ENCODE assay signal across 30 cellular contexts in the genomic region with DNA sequence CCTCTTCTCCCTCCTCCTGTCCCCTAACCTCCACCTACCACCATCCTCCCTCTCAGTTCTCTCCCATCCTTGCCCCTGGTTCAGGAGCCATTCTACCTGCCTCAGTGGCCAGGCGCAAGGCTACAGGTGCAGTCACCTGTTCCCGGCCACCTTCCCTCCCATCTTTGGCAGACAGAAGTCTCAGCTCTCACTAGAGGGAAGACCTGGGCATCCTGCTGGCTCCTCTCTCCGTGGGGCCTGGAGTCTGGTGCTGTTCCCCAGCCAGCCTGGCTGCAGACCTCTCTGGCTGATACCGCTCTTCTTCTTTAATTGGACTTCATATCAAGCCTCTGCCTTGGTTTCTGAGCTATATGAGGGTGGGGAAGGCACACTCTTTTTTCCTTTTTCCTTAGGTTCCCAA. TPM values are rescaled to one million over a fixed set of nuclear protein-coding genes. Genes with fewer than 3 reads are reported as not detected.
"Had no signal": no experiment of that assay in that cellular context is flagged by ENCODE, and none has a peak within 500 bp of the region (broad histone marks: within the 10 kb centered on the region; RNA-seq: fewer than 3 reads in every experiment).

No MANE protein-coding gene starts in this region.

- H3K27me3 ChIP-seq: colonic mucosa, gastrocnemius medialis, hepatocyte, left lung, neutrophil, right atrium auricular region, transverse colon, vagina had no signal

- H3K4me1 ChIP-seq: colonic mucosa, gastrocnemius medialis, left lung, parathyroid adenoma, prostate gland, right atrium auricular region, transverse colon, vagina had no signal

- H2AFZ ChIP-seq: hepatocyte, parathyroid adenoma had no signal

- H3K9ac ChIP-seq: parathyroid adenoma had no signal

- H3K9me3 ChIP-seq: colonic mucosa, gastrocnemius medialis, left lung, neutrophil, prostate gland, right atrium auricular region, suprapubic skin, transverse colon, vagina had no signal

- H3K36me3 ChIP-seq: colonic mucosa, gastrocnemius medialis, left lung, neutrophil, prostate gland, right atrium auricular region, suprapubic skin, transverse colon, vagina had no signal

- H3K27ac Mint-ChIP-seq: dendritic cell treated with granulocyte-macrophage colony-stimulating factor and Interleukin-4, amounts not matched to agents 40 ng/mL and 50 ng/mL, for 4 days; endodermal cell; naive thymus-derived CD4-positive, alpha-beta T cell; nephron; stimulated activated naive CD8-positive, alpha-beta T cell treated with anti-CD3 and anti-CD28 coated beads, Interleukin-15, amount 100 ng/mL, for 72 hours had no signal

- H3K36me3 Mint-ChIP-seq: naive thymus-derived CD4-positive, alpha-beta T cell had no signal

- H3K27ac ChIP-seq: colonic mucosa, epithelial cell of prostate, gastrocnemius medialis, hepatocyte, left lung, neutrophil, parathyroid adenoma, prostate gland, right atrium auricular region, suprapubic skin, transverse colon, vagina had no signal

- H3K4me1 Mint-ChIP-seq: naive thymus-derived CD4-positive, alpha-beta T cell; stimulated activated naive CD8-positive, alpha-beta T cell treated with anti-CD3 and anti-CD28 coated beads, Interleukin-15, amount 100 ng/mL, for 72 hours had no signal

- DNase-seq: colonic mucosa; effector CD8-positive, alpha-beta T cell; endodermal cell; foreskin fibroblast; gastrocnemius medialis; left cardiac atrium; left lung; mesendoderm; midbrain; naive thymus-derived CD4-positive, alpha-beta T cell; stimulated activated CD4-positive, alpha-beta T cell treated with anti-CD3 and anti-CD28 coated beads, Interleukin-15, amount 100 ng/mL, for 24 hours; stimulated activated CD4-positive, alpha-beta T cell treated with anti-CD3 and anti-CD28 coated beads, Interleukin-2, amount 100 ng/mL, for 48 hours; stimulated activated CD8-positive, alpha-beta memory T cell treated with anti-CD3 and anti-CD28 coated beads, Interleukin-4, amount 100 ng/mL, for 48 hours; stimulated activated naive CD4-positive, alpha-beta T cell; stimulated activated naive CD8-positive, alpha-beta T cell treated with anti-CD3 and anti-CD28 coated beads, Interleukin-15, amount 100 ng/mL, for 72 hours; transverse colon had no signal

- H3K4me3 Mint-ChIP-seq: dendritic cell treated with granulocyte-macrophage colony-stimulating factor and Interleukin-4, amounts not matched to agents 40 ng/mL and 50 ng/mL, for 4 days; endodermal cell; naive thymus-derived CD4-positive, alpha-beta T cell; nephron; stimulated activated naive CD8-positive, alpha-beta T cell treated with anti-CD3 and anti-CD28 coated beads, Interleukin-15, amount 100 ng/mL, for 72 hours had no signal

- H3K9me3 Mint-ChIP-seq: dendritic cell treated with granulocyte-macrophage colony-stimulating factor and Interleukin-4, amounts not matched to agents 40 ng/mL and 50 ng/mL, for 4 days had no signal

- ATAC-seq: esophagus mucosa; gastrocnemius medialis; left cardiac atrium; left lung; naive thymus-derived CD4-positive, alpha-beta T cell; stimulated activated naive CD8-positive, alpha-beta T cell treated with anti-CD3 and anti-CD28 coated beads, Interleukin-15, amount 100 ng/mL, for 72 hours had no signal

- H3K4me2 ChIP-seq: hepatocyte had no signal

- H3K4me3 ChIP-seq: colonic mucosa, gastrocnemius medialis, hepatocyte, left lung, prostate gland, right atrium auricular region, skin epidermis, suprapubic skin, transverse colon, vagina had no signal

RNA-seq across cellular contexts. Expression of a gene that starts 53.0 kb away (rescaled TPM):
- total RNA-seq: glomerular endothelial cell; kidney epithelial cell; naive thymus-derived CD4-positive, alpha-beta T cell had no signal
- polyA plus RNA-seq: naive thymus-derived CD4-positive, alpha-beta T cell had no signal
